8 cellular contexts compared by ENCODE assay signal in genomic region chr22:21000987-21001600, GRCh38. TPM values are rescaled to one million over a fixed set of nuclear protein-coding genes. Genes with fewer than 3 reads are reported as not detected.
DNase-seq lines count a peak whose midpoint lies in the region; ATAC-seq and TF ChIP-seq lines count a peak whose summit lies in the region.

No MANE protein-coding gene starts in this region.

- no peak for TF ChIP-seq CTCF in BJ (IDR thresholded peaks at IDR 0.05; ENCODE audit: insufficient read depth, low read depth, low read length)
- no peak for TF ChIP-seq CTCF in hepatocyte (IDR thresholded peaks at IDR 0.05; ENCODE audit: poor library complexity)

- in situ Hi-C loops in HAP-1 (cut with MboI; ENCODE audit: low sequenced_read_pairs), result no loop called here

- H3K4me1 Mint-ChIP-seq in activated CD8-positive, alpha-beta T cell treated with anti-CD3 and anti-CD28 coated beads, Interleukin-2, amount 10 ng/mL, durations not matched to agents 7 days and 5 days (ENCODE audit: low read depth), result peaks cover 29% of the 10 kb centered on the region
- H3K4me1 Mint-ChIP-seq in stimulated activated memory B cell treated with anti-CD40 and anti-IgM and Interleukin-4, amounts not matched to agents 10 μg/mL and 1 μg/mL and 100 μg/mL, for 72 hours, result peaks cover 40% of the 10 kb centered on the region

- H3K4me2 ChIP-seq in hepatocyte, result peak overlapping the region; percentile 98

- no peaks in the 10 kb centered on the region for H3K27me3 Mint-ChIP-seq in activated CD8-positive, alpha-beta T cell treated with anti-CD3 and anti-CD28 coated beads, Interleukin-2, amount 10 ng/mL, durations not matched to agents 7 days and 5 days (ENCODE audit: low read depth)
- H3K27me3 Mint-ChIP-seq in stimulated activated memory B cell treated with anti-CD40 and anti-IgM and Interleukin-4, amounts not matched to agents 10 μg/mL and 1 μg/mL and 100 μg/mL, for 72 hours, result no peaks in the 10 kb centered on the region

- peaks cover 20% of the 10 kb centered on the region for H3K36me3 ChIP-seq in BJ (ENCODE audit: control insufficient read depth, insufficient read depth, low read length)
- H3K36me3 ChIP-seq in HAP-1 (replicated peaks), result peaks cover 37% of the 10 kb centered on the region
- no peaks in the 10 kb centered on the region for H3K36me3 ChIP-seq in hepatocyte (replicated peaks; ENCODE audit: insufficient read depth, low read depth)

- no peak for ATAC-seq in activated CD8-positive, alpha-beta T cell treated with anti-CD3 and anti-CD28 coated beads, Interleukin-2, amount 10 ng/mL, durations not matched to agents 7 days and 5 days
- no peak for ATAC-seq in stimulated activated memory B cell treated with anti-CD40 and anti-IgM and Interleukin-4, amounts not matched to agents 10 μg/mL and 1 μg/mL and 100 μg/mL, for 72 hours
- no peak for ATAC-seq in HG03095 (IDR thresholded peaks at IDR 0.05; ENCODE audit: unreplicated experiment)

- WGBS in hepatocyte (ENCODE audit: low lambda C conversion rate, missing lambda C conversion rate), result 24% methylated on average over 25 of the region's 26 CpGs

- H3K27ac Mint-ChIP-seq in activated CD8-positive, alpha-beta T cell treated with anti-CD3 and anti-CD28 coated beads, Interleukin-2, amount 10 ng/mL, durations not matched to agents 7 days and 5 days, result peak overlapping the region; percentile 97
- peak overlapping the region; percentile 97 for H3K27ac Mint-ChIP-seq in stimulated activated memory B cell treated with anti-CD40 and anti-IgM and Interleukin-4, amounts not matched to agents 10 μg/mL and 1 μg/mL and 100 μg/mL, for 72 hours

- CTCF ChIA-PET in BJ (lab: Yijun Ruan, JAX), result interaction anchor here (0.7 to 1.5 kb wide), 4 partner anchors 11 to 115 kb away, joined by 3 to 5 read pairs (median 4); partner anchors contain the start of genes LZTR1 and P2RX6
- CTCF ChIA-PET in activated CD8-positive, alpha-beta T cell treated with anti-CD3 and anti-CD28 coated beads, Interleukin-2, amount 10 ng/mL, durations not matched to agents 7 days and 5 days (lab: Charles Lee), result interaction anchor here (1.5 kb wide), 1 partner anchor 19 kb away, joined by 6 read pairs; the partner anchor contains the start of gene LZTR1

- no peak for DNase-seq in BJ (ENCODE audit: low read depth)
- DNase-seq in HAP-1 (ENCODE audit: low spot score in 2 of 2), result peak in 1 of 2 experiments; percentile 38
- DNase-seq in activated CD8-positive, alpha-beta T cell treated with anti-CD3 and anti-CD28 coated beads, Interleukin-2, amount 10 ng/mL, durations not matched to agents 7 days and 5 days, result no peak
- no peak for DNase-seq in hepatocyte (ENCODE audit: low spot score)
- no peak for DNase-seq in DMS53 treated with DMSO at 0.1 percent for 48 hours (lab: John Stamatoyannopoulos, UW; ENCODE audit: unreplicated experiment)
- no peak for DNase-seq in NCI-H1105 treated with DMSO at 0.1 percent for 48 hours (lab: John Stamatoyannopoulos, UW)

- no peaks in the 10 kb centered on the region for H3K9me3 ChIP-seq in HAP-1
- H3K9me3 ChIP-seq in hepatocyte (ENCODE audit: low read depth), result no peaks in the 10 kb centered on the region

- H3K4me3 Mint-ChIP-seq in activated CD8-positive, alpha-beta T cell treated with anti-CD3 and anti-CD28 coated beads, Interleukin-2, amount 10 ng/mL, durations not matched to agents 7 days and 5 days, result peak overlapping the region; percentile 92
- peak overlapping the region; percentile 97 for H3K4me3 Mint-ChIP-seq in stimulated activated memory B cell treated with anti-CD40 and anti-IgM and Interleukin-4, amounts not matched to agents 10 μg/mL and 1 μg/mL and 100 μg/mL, for 72 hours

- POLR2A ChIA-PET in BJ (lab: Charles Lee), result no interaction called here
- POLR2A ChIA-PET in activated CD8-positive, alpha-beta T cell treated with anti-CD3 and anti-CD28 coated beads, Interleukin-2, amount 10 ng/mL, durations not matched to agents 7 days and 5 days (lab: Charles Lee), result interaction anchor here (0.8 to 2.6 kb wide), 3 partner anchors 10 to 20 kb away, joined by 3 to 17 read pairs (median 4); partner anchors contain the start of gene LZTR1

- peak overlapping the region; percentile 75 for H2AFZ ChIP-seq in hepatocyte

- H3K27me3 ChIP-seq in BJ (ENCODE audit: control insufficient read depth, insufficient read depth, low read length), result no peaks in the 10 kb centered on the region
- no peaks in the 10 kb centered on the region for H3K27me3 ChIP-seq in HAP-1 (ENCODE audit: low read depth)
- H3K27me3 ChIP-seq in hepatocyte, result no peaks in the 10 kb centered on the region

- no peaks in the 10 kb centered on the region for H4K20me1 ChIP-seq in hepatocyte (ENCODE audit: insufficient read depth, poor library complexity, severe bottlenecking)

- peaks cover 29% of the 10 kb centered on the region for H3K36me3 Mint-ChIP-seq in activated CD8-positive, alpha-beta T cell treated with anti-CD3 and anti-CD28 coated beads, Interleukin-2, amount 10 ng/mL, durations not matched to agents 7 days and 5 days (ENCODE audit: low read depth)
- H3K36me3 Mint-ChIP-seq in stimulated activated memory B cell treated with anti-CD40 and anti-IgM and Interleukin-4, amounts not matched to agents 10 μg/mL and 1 μg/mL and 100 μg/mL, for 72 hours, result peaks cover 11% of the 10 kb centered on the region

- peaks cover 12% of the 10 kb centered on the region for H3K4me1 ChIP-seq in HAP-1
- peaks cover 21% of the 10 kb centered on the region for H3K4me1 ChIP-seq in hepatocyte (ENCODE audit: insufficient read depth)

- H3K4me3 ChIP-seq in BJ (ENCODE audit: low read depth, low read length), result peak overlapping the region; percentile 71
- H3K4me3 ChIP-seq in HAP-1, result peak overlapping the region; percentile 77
- peak overlapping the region; percentile 59 for H3K4me3 ChIP-seq in hepatocyte

- H3K79me2 ChIP-seq in hepatocyte, result peaks cover 33% of the 10 kb centered on the region

- peak overlapping the region; percentile 99 for H3K27ac ChIP-seq in hepatocyte

- no peaks in the 10 kb centered on the region for H3K9me3 Mint-ChIP-seq in activated CD8-positive, alpha-beta T cell treated with anti-CD3 and anti-CD28 coated beads, Interleukin-2, amount 10 ng/mL, durations not matched to agents 7 days and 5 days (ENCODE audit: insufficient read depth)
- H3K9me3 Mint-ChIP-seq in stimulated activated memory B cell treated with anti-CD40 and anti-IgM and Interleukin-4, amounts not matched to agents 10 μg/mL and 1 μg/mL and 100 μg/mL, for 72 hours, result no peaks in the 10 kb centered on the region

- no peaks in the 10 kb centered on the region for H3K9me2 ChIP-seq in hepatocyte (replicated peaks; ENCODE audit: insufficient read depth)

RNA-seq across cellular contexts. Expression of gene THAP7, which starts 0.8 kb away (rescaled TPM):
- polyA plus RNA-seq in BJ (2011; rRNA removed) (17.9 and 24.4 TPM in 2 replicates), hepatocyte (40.5 and 41.2 TPM in 2 replicates)
- polyA minus RNA-seq in BJ (2011; rRNA and poly(A)+ RNA removed), result 7.8 and 9.4 TPM in 2 replicates
- 10 to 100 TPM; 31.7 to 32.0 TPM for total RNA-seq in activated CD8-positive, alpha-beta T cell treated with anti-CD3 and anti-CD28 coated beads, Interleukin-2, amount 10 ng/mL, durations not matched to agents 7 days and 5 days
- total RNA-seq in hepatocyte, result 26.2 and 38.4 TPM in 2 replicates

RNA-seq across cellular contexts. Expression of gene P2RX6, which starts 13.9 kb away (rescaled TPM):
- polyA plus RNA-seq in BJ (2011; rRNA removed) (1.2 and 2.0 TPM in 2 replicates), hepatocyte (8.0 and 12.9 TPM in 2 replicates)
- polyA minus RNA-seq in BJ (2011; rRNA and poly(A)+ RNA removed), result 0.46 and 0.85 TPM in 2 replicates
- total RNA-seq in activated CD8-positive, alpha-beta T cell treated with anti-CD3 and anti-CD28 coated beads, Interleukin-2, amount 10 ng/mL, durations not matched to agents 7 days and 5 days, result under 1 TPM; 0.50 to 0.63 TPM
- 3.3 and 14.4 TPM in 2 replicates for total RNA-seq in hepatocyte

RNA-seq across cellular contexts. Expression of gene LZTR1, which starts 19.0 kb away (rescaled TPM):
- polyA plus RNA-seq in BJ (2011; rRNA removed), result 30.1 and 45.9 TPM in 2 replicates
- polyA minus RNA-seq in BJ (2011; rRNA and poly(A)+ RNA removed), result 34.9 and 42.9 TPM in 2 replicates
- 10 to 100 TPM; 56.2 to 58.0 TPM for total RNA-seq in activated CD8-positive, alpha-beta T cell treated with anti-CD3 and anti-CD28 coated beads, Interleukin-2, amount 10 ng/mL, durations not matched to agents 7 days and 5 days
- total RNA-seq in hepatocyte, result 28.1 and 41.3 TPM in 2 replicates
- 50.4 and 65.4 TPM in 2 replicates for polyA plus RNA-seq in hepatocyte

RNA-seq across cellular contexts. Expression of gene SLC7A4, which starts 31.3 kb away (rescaled TPM):
- polyA plus RNA-seq in BJ (2011; rRNA removed) (0.27 and 0.29 TPM in 2 replicates), hepatocyte (494 and 496 TPM in 2 replicates)
- 0.10 and 0.33 TPM in 2 replicates for polyA minus RNA-seq in BJ (2011; rRNA and poly(A)+ RNA removed)
- total RNA-seq in activated CD8-positive, alpha-beta T cell treated with anti-CD3 and anti-CD28 coated beads, Interleukin-2, amount 10 ng/mL, durations not matched to agents 7 days and 5 days, result under 1 TPM; 0.16 to 0.21 TPM
- total RNA-seq in hepatocyte, result 89.9 and 140 TPM in 2 replicates

RNA-seq across cellular contexts. Expression of gene AIFM3, which starts 34.0 kb away (rescaled TPM):
- polyA plus RNA-seq in BJ (2011; rRNA removed) (0.25 and 0.28 TPM in 2 replicates), hepatocyte (1.7 and 2.1 TPM in 2 replicates)
- 0.28 and 0.41 TPM in 2 replicates for polyA minus RNA-seq in BJ (2011; rRNA and poly(A)+ RNA removed)
- under 1 TPM; 0.37 to 0.39 TPM for total RNA-seq in activated CD8-positive, alpha-beta T cell treated with anti-CD3 and anti-CD28 coated beads, Interleukin-2, amount 10 ng/mL, durations not matched to agents 7 days and 5 days
- total RNA-seq in hepatocyte, result 1.3 and 3.1 TPM in 2 replicates
